ENCODE assay signal across 8 cellular contexts in genomic region chr14:20873370-20874177, GRCh38. TPM values are rescaled to one million over a fixed set of nuclear protein-coding genes. Genes with fewer than 3 reads are reported as not detected.
A peak's percentile ranks its signal among the peaks of the same experiment; 100 is the strongest.
DNase-seq lines count a peak whose midpoint lies in the region; ATAC-seq and TF ChIP-seq lines count a peak whose summit lies in the region.

No MANE protein-coding gene starts in this region.

- H3K4me3 ChIP-seq in BLaER1 (no peak overlapping the region), Loucy (ENCODE audit: low read length, poor library complexity, severe bottlenecking) (peak overlapping the region; percentile 64), right lobe of liver (no peak overlapping the region)

- H3K36me3 Mint-ChIP-seq in activated CD4-positive, alpha-beta T cell treated with anti-CD3 and anti-CD28 coated beads, Interleukin-2, amount 10 ng/mL, durations not matched to agents 24 days and 14 days (ENCODE audit: low read depth): no peaks in the 10 kb centered on the region

- H3K4me1 Mint-ChIP-seq in activated CD4-positive, alpha-beta T cell treated with anti-CD3 and anti-CD28 coated beads, Interleukin-2, amount 10 ng/mL, durations not matched to agents 24 days and 14 days: peaks cover 10% of the 10 kb centered on the region

- H3K9me2 ChIP-seq in Loucy (replicated peaks; ENCODE audit: low read depth, low read length): no peaks in the 10 kb centered on the region

- H3K79me2 ChIP-seq in Loucy (ENCODE audit: insufficient read depth, low read length): no peaks in the 10 kb centered on the region

- TF ChIP-seq POLR2A in right lobe of liver (IDR thresholded peaks at IDR 0.05): no peak

- H2AFZ ChIP-seq in Loucy (ENCODE audit: low read length): peak overlapping the region; percentile 91

- H3K9ac ChIP-seq in BLaER1 (no peak overlapping the region), Loucy (ENCODE audit: low read depth, low read length, poor library complexity, severe bottlenecking) (peak overlapping the region; percentile 24)

- H3K27ac ChIP-seq in BLaER1 (no peak overlapping the region), right lobe of liver (no peak overlapping the region)

- H3K9me3 ChIP-seq in BLaER1 (peaks cover 5% of the 10 kb centered on the region), Loucy (ENCODE audit: insufficient read depth, low read depth, low read length) (no peaks in the 10 kb centered on the region), right lobe of liver (no peaks in the 10 kb centered on the region)

- no peaks in the 10 kb centered on the region for H3K27me3 ChIP-seq in BLaER1
- H3K27me3 ChIP-seq in Loucy (ENCODE audit: insufficient read depth, low read length, poor library complexity, severe bottlenecking): no peaks in the 10 kb centered on the region
- no peaks in the 10 kb centered on the region for H3K27me3 ChIP-seq in right lobe of liver

- peak overlapping the region; percentile 53 for H3K4me3 Mint-ChIP-seq in activated CD4-positive, alpha-beta T cell treated with anti-CD3 and anti-CD28 coated beads, Interleukin-2, amount 10 ng/mL, durations not matched to agents 24 days and 14 days

- ATAC-seq in GM19372 (IDR thresholded peaks at IDR 0.05; ENCODE audit: low read depth, unreplicated experiment) (peak; percentile 65), right lobe of liver (peak; percentile 93 to 97 (median 95))

- H4K20me1 ChIP-seq in BLaER1 (no peaks in the 10 kb centered on the region), Loucy (ENCODE audit: insufficient read depth, low read length, poor library complexity, severe bottlenecking) (no peaks in the 10 kb centered on the region)

- WGBS in right lobe of liver (ENCODE audit: insufficient coverage, low coverage, low lambda C conversion rate, missing lambda C conversion rate): 19% methylated on average over 21 of the region's 26 CpGs

- H3K4me1 ChIP-seq in BLaER1 (peaks cover 12% of the 10 kb centered on the region), Loucy (ENCODE audit: insufficient read depth, low read length, poor library complexity, severe bottlenecking) (peaks cover 10% of the 10 kb centered on the region), right lobe of liver (peaks cover 0 to 4% (median 0%) of the 10 kb centered on the region in 4 donors)

- peaks cover 28% of the 10 kb centered on the region for H3K27me3 Mint-ChIP-seq in activated CD4-positive, alpha-beta T cell treated with anti-CD3 and anti-CD28 coated beads, Interleukin-2, amount 10 ng/mL, durations not matched to agents 24 days and 14 days

- H3K4me2 ChIP-seq in BLaER1 (peak overlapping the region; percentile 35), Loucy (ENCODE audit: low read depth, low read length, poor library complexity, severe bottlenecking) (peak overlapping the region; percentile 71)

- no peaks in the 10 kb centered on the region for H3K36me3 ChIP-seq in BLaER1
- H3K36me3 ChIP-seq in Loucy (ENCODE audit: insufficient read depth, low read length): no peaks in the 10 kb centered on the region
- no peaks in the 10 kb centered on the region for H3K36me3 ChIP-seq in right lobe of liver

- H3K27ac Mint-ChIP-seq in activated CD4-positive, alpha-beta T cell treated with anti-CD3 and anti-CD28 coated beads, Interleukin-2, amount 10 ng/mL, durations not matched to agents 24 days and 14 days: no peak overlapping the region

- TF ChIP-seq CTCF in Loucy (conservative IDR thresholded peaks at IDR 0.05; ENCODE audit: low read length) (peak; percentile 91), right lobe of liver (IDR thresholded peaks at IDR 0.05) (peak; percentile 40 to 85 (median 75))

- intact Hi-C loops in activated CD4-positive, alpha-beta T cell treated with anti-CD3 and anti-CD28 coated beads, Interleukin-2, amount 10 ng/mL, durations not matched to agents 24 days and 14 days (cut with micrococcal nuclease): loop anchor here (1.0 to 5.0 kb wide), 3 partner anchors 15 to 176 kb away; no protein-coding TSS in a partner anchor
- intact Hi-C loops in right lobe of liver (cut with DNase I): no loop called here

- DNase-seq in activated CD4-positive, alpha-beta T cell treated with anti-CD3 and anti-CD28 coated beads, Interleukin-2, amount 10 ng/mL, durations not matched to agents 24 days and 14 days: peak; percentile 93
- DNase-seq in dermis blood vessel endothelial cell: peak; percentile 85
- peak; percentile 78 to 83 (median 81) for DNase-seq in right lobe of liver
- DNase-seq in stimulated activated CD4-positive, alpha-beta T cell treated with anti-CD3 and anti-CD28 coated beads, TNF-alpha, amount 100 ng/mL, for 24 hours (ENCODE audit: low read depth in 3 of 3): peak; percentile 60 to 85 (median 66)
- no peak for DNase-seq in NCI-H1105 (lab: John Stamatoyannopoulos, UW)

- no peaks in the 10 kb centered on the region for H3K9me3 Mint-ChIP-seq in activated CD4-positive, alpha-beta T cell treated with anti-CD3 and anti-CD28 coated beads, Interleukin-2, amount 10 ng/mL, durations not matched to agents 24 days and 14 days

- H3F3A ChIP-seq in Loucy (ENCODE audit: low read depth): no peaks in the 10 kb centered on the region

RNA-seq across cellular contexts. Expression of gene RNASE3, which starts 17.6 kb away (rescaled TPM):
- total RNA-seq in activated CD4-positive, alpha-beta T cell treated with anti-CD3 and anti-CD28 coated beads, Interleukin-2, amount 10 ng/mL, durations not matched to agents 24 days and 14 days: not detected in 2 replicates
- total RNA-seq in dermis blood vessel endothelial cell (not detected in 2 replicates), right lobe of liver (1 to 10 TPM in 2 of 6 experiments, not detected in 4; 1.0 to 1.1 TPM)
